ENCODE assay signal across 8 cellular contexts in genomic region chr2:42828487-42829416, GRCh38. TPM values are rescaled to one million over a fixed set of nuclear protein-coding genes. Genes with fewer than 3 reads are reported as not detected.
DNase-seq lines count a peak whose midpoint lies in the region; ATAC-seq, FAIRE-seq and TF ChIP-seq lines count a peak whose summit lies in the region.

No MANE protein-coding gene starts in this region.

- peak overlapping the region; percentile 42 to 79 (median 72) for H3K27ac ChIP-seq in esophagus squamous epithelium

- H3K4me3 ChIP-seq in esophagus squamous epithelium: no peak overlapping the region

- no peaks in the 10 kb centered on the region for H3K9me3 ChIP-seq in esophagus squamous epithelium

- no peak overlapping the region for H3K27ac Mint-ChIP-seq in natural killer cell

- peaks cover 15 to 44% (median 27%) of the 10 kb centered on the region in 3 donors for H3K4me1 ChIP-seq in esophagus squamous epithelium

- H3K36me3 Mint-ChIP-seq in natural killer cell: no peaks in the 10 kb centered on the region

- ATAC-seq in GM19452 (IDR thresholded peaks at IDR 0.05; ENCODE audit: unreplicated experiment) (peak; percentile 78), natural killer cell (peak; percentile 84 to 92 (median 89))

- H3K36me3 ChIP-seq in esophagus squamous epithelium: no peaks in the 10 kb centered on the region

- FAIRE-seq in HTR-8/SVneo (lab: Jason Lieb, UNC): peak; percentile 26

- DNase-seq in CMK (ENCODE audit: low read depth): peak; percentile 32
- peak; percentile 90 for DNase-seq in HTR-8/SVneo (ENCODE audit: insufficient read length, low spot score)
- peak; percentile 24 for DNase-seq in OCI-M2 (lab: John Stamatoyannopoulos, UW; ENCODE audit: unreplicated experiment)
- DNase-seq in activated T-cell treated with anti-CD3 and anti-CD28 coated beads for 48 hours (ENCODE audit: low read depth): peak; percentile 61
- DNase-seq in esophagus squamous epithelium (lab: John Stamatoyannopoulos, UW): no peak
- DNase-seq in natural killer cell: peak; percentile 60
- DNase-seq in stimulated activated naive CD4-positive, alpha-beta T cell treated with Interleukin-2 at 50 U/mL for 16 hours (lab: John Stamatoyannopoulos, UW): peak; percentile 59

- peaks cover 10 to 16% of the 10 kb centered on the region in 2 donors for H3K4me1 Mint-ChIP-seq in natural killer cell

- H3K27me3 Mint-ChIP-seq in natural killer cell (ENCODE audit: low read depth in 2 of 2): peaks cover 0 to 12% of the 10 kb centered on the region in 2 donors

- H3K9me3 Mint-ChIP-seq in natural killer cell: no peaks in the 10 kb centered on the region

- TF ChIP-seq CTCF in esophagus squamous epithelium (IDR thresholded peaks at IDR 0.05): peak; percentile 84 to 94 (median 93)
- peak; percentile 92 for TF ChIP-seq CTCF in natural killer cell (IDR thresholded peaks at IDR 0.05)

- no peak for TF ChIP-seq POLR2A in esophagus squamous epithelium (IDR thresholded peaks at IDR 0.05)

- intact Hi-C loops in esophagus squamous epithelium (cut with DNase I): loop anchor here (10.0 kb wide), 1 partner anchor 406 kb away; no protein-coding TSS in a partner anchor
- intact Hi-C loops in natural killer cell (cut with micrococcal nuclease): loop anchor here (1.0 to 10.0 kb wide), 4 partner anchors 656 to 779 kb away; no protein-coding TSS in a partner anchor

- H3K27me3 ChIP-seq in esophagus squamous epithelium: no peaks in the 10 kb centered on the region

- WGBS in esophagus squamous epithelium, 2 donors: 27 to 36% methylated on average over 7 to 9 of the region's 12 CpGs

- no peak overlapping the region for H3K4me3 Mint-ChIP-seq in natural killer cell

RNA-seq across cellular contexts. Expression of gene HAAO, which starts 36.4 kb away (rescaled TPM):
- total RNA-seq in esophagus squamous epithelium (10 to 100 TPM in 1 of 4 donors, 1 to 10 TPM in 2, under 1 TPM in 1; 0.61 to 10.5 (median 5.2) TPM), natural killer cell (1 to 10 TPM in 1 of 3 donors, under 1 TPM in 2; 0.35 to 1.3 (median 0.68) TPM)
